ENCODE assay signal across 24 cellular contexts in the genomic region with DNA sequence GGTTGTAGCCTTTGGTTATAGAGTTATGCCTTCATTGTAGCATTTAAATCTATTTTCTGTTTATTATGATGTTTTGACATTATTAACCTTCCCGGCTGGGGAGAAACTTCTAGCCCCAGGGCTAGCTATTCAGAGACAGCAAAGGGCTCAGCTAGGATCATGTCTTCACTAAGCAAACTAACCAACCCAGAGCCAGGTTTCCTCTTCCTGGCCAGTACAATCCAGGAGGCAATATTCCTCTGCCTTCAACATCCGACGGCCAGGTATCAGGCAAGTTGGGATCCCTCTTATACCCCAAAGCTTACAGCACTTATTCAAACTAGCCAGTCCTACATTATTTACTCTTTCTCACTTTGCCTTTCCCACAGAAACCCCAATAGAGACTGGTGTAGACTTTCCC.
"Had no signal": no experiment of that assay in that cellular context is flagged by ENCODE, and none has a peak within 500 bp of the region (broad histone marks: within the 10 kb centered on the region; RNA-seq: fewer than 3 reads in every experiment).

No MANE protein-coding gene starts in this region.

- H3K4me1 ChIP-seq: gastrocnemius medialis, lower lobe of right lung, prostate gland, transverse colon, vagina had no signal

- FAIRE-seq: kidney, TTC549 had no signal

- ATAC-seq: activated naive CD4-positive, alpha-beta T cell treated with anti-CD3 and anti-CD28 coated beads, Interleukin-2, amount 50 U/mL, for 72 hours; activated T-helper 17 cell treated with anti-CD3 and anti-CD28 coated beads, Interleukin-2, amount 50 U/mL, for 72 hours; gastrocnemius medialis; lower lobe of right lung; naive thymus-derived CD4-positive, alpha-beta T cell; stimulated activated naive B cell treated with anti-CD40 and anti-IgM and Interleukin-4, amounts not matched to agents 10 μg/mL and 1 μg/mL and 100 μg/mL, for 72 hours had no signal

- DNase-seq: activated CD8-positive, alpha-beta memory T cell treated with anti-CD3 and anti-CD28 coated beads for 24 hours; activated CD8-positive, alpha-beta memory T cell treated with anti-CD3 and anti-CD28 coated beads, Interleukin-2, amount 50 U/mL, for 4 hours; activated T-cell treated with anti-CD3 and anti-CD28 coated beads, Interleukin-2, amount 50 U/mL, for 24 hours; aorta; caudate nucleus; dermis blood vessel endothelial cell; effector memory CD4-positive, alpha-beta T cell; esophagus squamous epithelium; gastrocnemius medialis; head of caudate nucleus; hypothalamus; kidney; lower lobe of right lung; naive thymus-derived CD4-positive, alpha-beta T cell; ovary; stimulated activated CD4-positive, alpha-beta T cell treated with anti-CD3 and anti-CD28 coated beads, Interleukin-2, amount 100 ng/mL, for 48 hours; stimulated activated CD8-positive, alpha-beta memory T cell treated with anti-CD3 and anti-CD28 coated beads, Interleukin-4, amount 100 ng/mL, for 48 hours; stimulated activated naive B cell treated with anti-CD40 and anti-IgM and Interleukin-4, amounts not matched to agents 10 μg/mL and 1 μg/mL and 100 μg/mL, for 72 hours; transverse colon had no signal

- H3K4me3 ChIP-seq: esophagus squamous epithelium, gastrocnemius medialis, lower lobe of right lung, ovary, prostate gland, transverse colon, vagina had no signal

- H3K9me3 ChIP-seq: esophagus squamous epithelium, gastrocnemius medialis, lower lobe of right lung, ovary, prostate gland, transverse colon, vagina had no signal

- H3K27ac ChIP-seq: esophagus squamous epithelium, gastrocnemius medialis, lower lobe of right lung, ovary, prostate gland, transverse colon, vagina had no signal

- H3K36me3 ChIP-seq: esophagus squamous epithelium, gastrocnemius medialis, lower lobe of right lung, ovary, prostate gland, transverse colon, vagina had no signal

- H3K27me3 ChIP-seq: gastrocnemius medialis, ovary, transverse colon, vagina had no signal
